In genomic region chr1:9865745-9866144, GRCh38 we compare ENCODE assay signal across 22 cellular contexts. TPM values are rescaled to one million over a fixed set of nuclear protein-coding genes. Genes with fewer than 3 reads are reported as not detected.
DNase-seq lines count a peak whose midpoint lies in the region; TF ChIP-seq lines count a peak whose summit lies in the region.
"Had no signal": no experiment of that assay in that cellular context is flagged by ENCODE, and none has a peak within 500 bp of the region (broad histone marks: within the 10 kb centered on the region; RNA-seq: fewer than 3 reads in every experiment).

No MANE protein-coding gene starts in this region.

- H3K4ac ChIP-seq in mesenchymal stem cell (ENCODE audit: low read depth in 1 of 2, low read length in 2 of 2): no peak overlapping the region

- no peak overlapping the region for H3K4me2 ChIP-seq in mesenchymal stem cell (ENCODE audit: low read length, poor library complexity, severe bottlenecking)
- H3K4me2 ChIP-seq: A549 had no signal

- H3K4me1 ChIP-seq in left ventricle myocardium inferior: peaks cover 25% of the 10 kb centered on the region
- peaks cover 30% of the 10 kb centered on the region for H3K4me1 ChIP-seq in mesenchymal stem cell (ENCODE audit: control insufficient read depth, insufficient read depth, low read depth, low read length)
- H3K4me1 ChIP-seq in prostate gland (replicated peaks): no peaks in the 10 kb centered on the region
- H3K4me1 ChIP-seq: A549, body of pancreas, upper lobe of left lung had no signal

- whole genome bisulfite sequencing in mesenchymal stem cell: 70% methylated on average over 3 of the region's 3 CpGs
- WGBS in prostate gland: 88% methylated on average over 3 of the region's 3 CpGs

- intact Hi-C loops in left ventricle myocardium inferior (cut with micrococcal nuclease) (loop anchor here (10.0 kb wide), 1 partner anchor 141 kb away; no protein-coding TSS in a partner anchor), cardiac septum (cut with DNase I) (loop anchor here (5.0 kb wide), 1 partner anchor 143 kb away; no protein-coding TSS in a partner anchor), prostate gland (cut with DNase I) (loop anchor here (2.0 to 5.0 kb wide), 3 partner anchors 81 to 163 kb away; no protein-coding TSS in a partner anchor)

- H2AK5ac ChIP-seq in mesenchymal stem cell (ENCODE audit: low read length, severe bottlenecking): peak overlapping the region; percentile 83

- no peak for TF ChIP-seq POLR2A in prostate gland (IDR thresholded peaks at IDR 0.05)

- H2BK120ac ChIP-seq in mesenchymal stem cell (ENCODE audit: low read depth, low read length): no peak overlapping the region

- no peak overlapping the region for H3K9ac ChIP-seq in mesenchymal stem cell (ENCODE audit: low read length)

- peaks cover 10% of the 10 kb centered on the region for H3K79me1 ChIP-seq in mesenchymal stem cell (replicated peaks; ENCODE audit: low read length, poor library complexity, severe bottlenecking)

- H3K18ac ChIP-seq in mesenchymal stem cell (ENCODE audit: low read depth in 1 of 2, low read length in 2 of 2): peak overlapping the region in 1 of 2 experiments; percentile 50

- H3K14ac ChIP-seq in mesenchymal stem cell (ENCODE audit: low read length in 2 of 2): peak overlapping the region in 1 of 2 experiments; percentile 57

- peak overlapping the region; percentile 58 for H4K91ac ChIP-seq in mesenchymal stem cell (ENCODE audit: low read length)

- H3K27ac ChIP-seq in left ventricle myocardium inferior (replicated peaks) (peak overlapping the region; percentile 38), VCaP (peak overlapping the region; percentile 5; the same call in 1 of the 2 replicates), mesenchymal stem cell (ENCODE audit: low read length, poor library complexity, severe bottlenecking) (peak overlapping the region; percentile 83), prostate gland (no peak overlapping the region)
- H3K27ac ChIP-seq: A549, body of pancreas, gastrocnemius medialis, upper lobe of left lung had no signal

- H4K8ac ChIP-seq in mesenchymal stem cell (ENCODE audit: low read length): no peak overlapping the region

- H3K27me3 ChIP-seq in left ventricle myocardium inferior (ENCODE audit: low read depth) (no peaks in the 10 kb centered on the region), mesenchymal stem cell (ENCODE audit: control insufficient read depth in 1 of 2, insufficient read depth in 1 of 2, low read length in 2 of 2) (no peaks in the 10 kb centered on the region), prostate gland (replicated peaks; ENCODE audit: insufficient read depth) (no peaks in the 10 kb centered on the region)
- H3K27me3 ChIP-seq: body of pancreas, gastrocnemius medialis, upper lobe of left lung had no signal

- peak overlapping the region in 1 of 2 experiments; percentile 57 for H2BK12ac ChIP-seq in mesenchymal stem cell (ENCODE audit: low read length in 2 of 2)

- no peak for DNase-seq in left ventricle myocardium inferior
- DNase-seq in cardiac septum (ENCODE audit: low spot score): no peak
- no peak for DNase-seq in mesenchymal stem cell
- DNase-seq in NCI-H187 (lab: John Stamatoyannopoulos, UW): no peak
- DNase-seq in putamen (ENCODE audit: low spot score): no peak
- no peak for DNase-seq in prostate gland (ENCODE audit: low spot score)
- DNase-seq in stimulated activated CD8-positive, alpha-beta memory T cell treated with anti-CD3 and anti-CD28 coated beads, Interleukin-4, amount 100 ng/mL, for 48 hours: no peak
- DNase-seq: activated T-cell treated with anti-CD3 and anti-CD28 coated beads, Interleukin-2, amount 50 U/mL, for 72 hours; AML-193; body of pancreas; CD8-positive, alpha-beta memory T cell; gastrocnemius medialis; Kasumi-1; kidney; naive thymus-derived CD4-positive, alpha-beta T cell; NCI-H1417 treated with DMSO at 0.1 percent for 48 hours; NCI-H82; stimulated activated CD4-positive, alpha-beta T cell treated with anti-CD3 and anti-CD28 coated beads, Interleukin-4, amount 100 ng/mL, for 24 hours; T-cell; upper lobe of left lung had no signal

- no peak overlapping the region for H3K23ac ChIP-seq in mesenchymal stem cell (ENCODE audit: low read length in 2 of 2)

- no peak overlapping the region for H2BK15ac ChIP-seq in mesenchymal stem cell (ENCODE audit: low read depth, poor library complexity, severe bottlenecking)

- no peak overlapping the region for H2BK5ac ChIP-seq in mesenchymal stem cell (ENCODE audit: low read depth, low read length, poor library complexity, severe bottlenecking)

- H2AFZ ChIP-seq in mesenchymal stem cell (ENCODE audit: low read depth, low read length): no peak overlapping the region

- no peak for TF ChIP-seq CTCF in left ventricle myocardium inferior (IDR thresholded peaks at IDR 0.05; ENCODE audit: borderline replicate concordance)
- TF ChIP-seq CTCF in VCaP (conservative IDR thresholded peaks at IDR 0.05): no peak
- TF ChIP-seq CTCF in prostate gland (IDR thresholded peaks at IDR 0.05): no peak

- no peak overlapping the region for H3K4me3 ChIP-seq in left ventricle myocardium inferior
- no peak overlapping the region for H3K4me3 ChIP-seq in mesenchymal stem cell (ENCODE audit: insufficient read depth in 1 of 2, low read depth in 1 of 2, low read length in 2 of 2)
- H3K4me3 ChIP-seq in prostate gland: no peak overlapping the region
- H3K4me3 ChIP-seq: A549, body of pancreas, gastrocnemius medialis, upper lobe of left lung had no signal

- no peaks in the 10 kb centered on the region for H3K9me3 ChIP-seq in left ventricle myocardium inferior (replicated peaks)
- no peaks in the 10 kb centered on the region for H3K9me3 ChIP-seq in mesenchymal stem cell (ENCODE audit: control insufficient read depth, low read length)
- no peaks in the 10 kb centered on the region for H3K9me3 ChIP-seq in prostate gland
- H3K9me3 ChIP-seq: A549, body of pancreas, gastrocnemius medialis, upper lobe of left lung had no signal

- H3K36me3 ChIP-seq in left ventricle myocardium inferior (peaks cover 54% of the 10 kb centered on the region), mesenchymal stem cell (ENCODE audit: control insufficient read depth in 1 of 2, insufficient read depth in 2 of 2, low read depth in 1 of 2, low read length in 2 of 2) (peaks cover 30 to 38% of the 10 kb centered on the region in 2 experiments), prostate gland (no peaks in the 10 kb centered on the region)
- H3K36me3 ChIP-seq: gastrocnemius medialis had no signal

RNA-seq across cellular contexts. Expression of gene CLSTN1, which starts 42.0 kb away (rescaled TPM):
- 63.5 TPM for total RNA-seq in left ventricle myocardium inferior
- 59.1 TPM for total RNA-seq in cardiac septum
- 81.8 TPM for polyA plus RNA-seq in mesenchymal stem cell (2013, experiment 1 of 2)
- 79.6 TPM for polyA plus RNA-seq in mesenchymal stem cell (2013, experiment 2 of 2)
- total RNA-seq in prostate gland: 100 to 1,000 TPM; 133 to 230 TPM

RNA-seq across cellular contexts. Expression of gene CTNNBIP1, which starts 44.3 kb away (rescaled TPM):
- total RNA-seq in left ventricle myocardium inferior (42.6 TPM), cardiac septum (19.3 TPM), prostate gland (100 to 1,000 TPM in 1 of 2 donors, 10 to 100 TPM in 1; 56.9 to 101 TPM)
- 15.6 TPM for polyA plus RNA-seq in mesenchymal stem cell (2013, experiment 1 of 2)
- 15.8 TPM for polyA plus RNA-seq in mesenchymal stem cell (2013, experiment 2 of 2)

Comparison
In these comparisons a context has a peak if more than half of its experiments do, and no peak if none do; other contexts are left out.
1. H3K27ac ChIP-seq: peak in left ventricle myocardium inferior (single experiment), VCaP (single experiment) and mesenchymal stem cell (single experiment); none in prostate gland (0 of 2).